Comparison of ENCODE assay signal across 31 cellular contexts in genomic region chr2:8115451-8115850, GRCh38.
"Had no signal": no experiment of that assay in that cellular context is flagged by ENCODE, and none has a peak within 500 bp of the region (broad histone marks: within the 10 kb centered on the region; RNA-seq: fewer than 3 reads in every experiment).

No MANE protein-coding gene starts in this region.

- H3K27me3 ChIP-seq: brain microvascular endothelial cell had no signal

- ATAC-seq: activated CD4-positive, alpha-beta T cell treated with anti-CD3 and anti-CD28 coated beads for 36 hours; activated T-cell treated with anti-CD3 and anti-CD28 coated beads, Interleukin-2, amount 50 U/mL, for 72 hours; esophagus mucosa; T-helper 17 cell had no signal

- H3K4me3 ChIP-seq: coronary artery, dorsolateral prefrontal cortex had no signal

- H3K27ac ChIP-seq: brain microvascular endothelial cell, coronary artery, dorsolateral prefrontal cortex had no signal

- DNase-seq: activated CD4-positive, alpha-beta memory T cell treated with anti-CD3 and anti-CD28 coated beads for 36 hours; activated CD4-positive, alpha-beta T cell treated with anti-CD3 and anti-CD28 coated beads for 36 hours; activated CD4-positive, alpha-beta T cell treated with anti-CD3 and anti-CD28 coated beads, Interleukin-2, amount 10 ng/mL, durations not matched to agents 24 days and 14 days; activated CD4-positive, CD25-positive, alpha-beta regulatory T cell; activated CD4-positive, CD25-positive, alpha-beta regulatory T cell treated with anti-CD3 and anti-CD28 coated beads, Interleukin-2, amount 50 U/mL, for 72 hours; activated CD8-positive, alpha-beta memory T cell treated with anti-CD3 and anti-CD28 coated beads, Interleukin-2, amount 50 U/mL, for 48 hours; activated effector memory CD4-positive, alpha-beta T cell treated with Interleukin-2 at 50 U/mL for 16 hours; activated gamma-delta T cell treated with Interleukin-2 at 50 U/mL for 16 hours; activated naive CD4-positive, alpha-beta T cell treated with anti-CD3 and anti-CD28 coated beads, Interleukin-2, amount 50 U/mL, for 16 hours; activated naive CD4-positive, alpha-beta T cell treated with Interleukin-2 at 50 U/mL for 16 hours; activated T-cell treated with anti-CD3 and anti-CD28 coated beads for 4 hours; activated T-cell treated with anti-CD3 and anti-CD28 coated beads, Interleukin-2, amount 50 U/mL, for 24 hours; activated T-cell treated with anti-CD3 and anti-CD28 coated beads, Interleukin-2, amount 50 U/mL, for 72 hours; amniotic stem cell; anterior cingulate cortex; brain microvascular endothelial cell; dorsolateral prefrontal cortex; effector memory CD4-positive, alpha-beta T cell; endodermal cell; head of caudate nucleus; T-helper 1 cell; T-helper 17 cell; T1000 had no signal

- FAIRE-seq: bronchial epithelial cell, frontal cortex had no signal

- H3K27me3 Mint-ChIP-seq: activated CD4-positive, alpha-beta T cell treated with anti-CD3 and anti-CD28 coated beads for 36 hours; activated naive CD8-positive, alpha-beta T cell; activated T-cell treated with anti-CD3 and anti-CD28 coated beads, Interleukin-2, amount 50 U/mL, for 24 hours; T-helper 17 cell had no signal

- H3K4me3 Mint-ChIP-seq: activated CD4-positive, alpha-beta memory T cell treated with anti-CD3 and anti-CD28 coated beads for 36 hours; activated CD4-positive, alpha-beta T cell treated with anti-CD3 and anti-CD28 coated beads for 36 hours; activated CD4-positive, alpha-beta T cell treated with anti-CD3 and anti-CD28 coated beads, Interleukin-2, amount 10 ng/mL, durations not matched to agents 24 days and 14 days; activated naive CD8-positive, alpha-beta T cell; activated T-cell treated with anti-CD3 and anti-CD28 coated beads, Interleukin-2, amount 50 U/mL, for 24 hours; activated T-cell treated with anti-CD3 and anti-CD28 coated beads, Interleukin-2, amount 50 U/mL, for 72 hours; central memory CD8-positive, alpha-beta T cell; dendritic cell treated with granulocyte-macrophage colony-stimulating factor and Interleukin-4, amounts not matched to agents 40 ng/mL and 50 ng/mL, for 4 days; endodermal cell; T-helper 17 cell; T-helper 2 cell treated with Interferon-gamma antibody and Interleukin-4, amounts not matched to agents 5 μg/mL and 100 μg/mL, for 36 hours had no signal

- H3K36me3 Mint-ChIP-seq: activated CD4-positive, alpha-beta memory T cell treated with anti-CD3 and anti-CD28 coated beads for 36 hours had no signal

- H3K36me3 ChIP-seq: brain microvascular endothelial cell had no signal

- H3K9me3 Mint-ChIP-seq: activated CD4-positive, alpha-beta memory T cell treated with anti-CD3 and anti-CD28 coated beads for 36 hours; activated T-cell treated with anti-CD3 and anti-CD28 coated beads, Interleukin-2, amount 50 U/mL, for 24 hours; activated T-cell treated with anti-CD3 and anti-CD28 coated beads, Interleukin-2, amount 50 U/mL, for 72 hours; central memory CD8-positive, alpha-beta T cell; dendritic cell treated with granulocyte-macrophage colony-stimulating factor and Interleukin-4, amounts not matched to agents 40 ng/mL and 50 ng/mL, for 4 days had no signal

- H3K27ac Mint-ChIP-seq: activated CD4-positive, alpha-beta memory T cell treated with anti-CD3 and anti-CD28 coated beads for 36 hours; activated CD4-positive, alpha-beta T cell treated with anti-CD3 and anti-CD28 coated beads for 36 hours; activated CD4-positive, alpha-beta T cell treated with anti-CD3 and anti-CD28 coated beads, Interleukin-2, amount 10 ng/mL, durations not matched to agents 24 days and 14 days; activated naive CD8-positive, alpha-beta T cell; activated T-cell treated with anti-CD3 and anti-CD28 coated beads, Interleukin-2, amount 50 U/mL, for 24 hours; activated T-cell treated with anti-CD3 and anti-CD28 coated beads, Interleukin-2, amount 50 U/mL, for 72 hours; dendritic cell treated with granulocyte-macrophage colony-stimulating factor and Interleukin-4, amounts not matched to agents 40 ng/mL and 50 ng/mL, for 4 days; endodermal cell; T-helper 17 cell; T-helper 2 cell treated with Interferon-gamma antibody and Interleukin-4, amounts not matched to agents 5 μg/mL and 100 μg/mL, for 36 hours had no signal
